Comparison of ENCODE assay signal across 8 cellular contexts in the genomic region with DNA sequence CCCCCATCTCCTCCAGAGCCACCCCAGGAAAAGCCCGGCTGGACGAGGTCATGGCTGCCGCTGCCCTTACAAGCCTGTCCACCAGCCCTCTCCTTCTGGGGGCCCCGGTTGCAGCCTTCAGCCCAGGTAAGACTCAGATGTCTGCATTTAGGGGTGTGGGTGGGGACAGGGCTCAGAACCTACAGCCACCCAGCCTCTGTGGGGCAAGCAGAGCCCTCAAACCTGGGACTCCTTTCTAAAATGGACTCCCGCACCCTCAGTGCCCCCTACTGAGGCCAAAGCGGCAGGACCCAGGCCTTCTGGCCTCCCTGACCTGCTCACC. TPM values are rescaled to one million over a fixed set of nuclear protein-coding genes. Genes with fewer than 3 reads are reported as not detected.
DNase-seq lines count a peak whose midpoint lies in the region; ATAC-seq and TF ChIP-seq lines count a peak whose summit lies in the region.

No MANE protein-coding gene starts in this region.

- H3K27ac Mint-ChIP-seq in mesothelial cell of epicardium, result peak overlapping the region; percentile 21

- H3K79me2 ChIP-seq in mammary epithelial cell (ENCODE audit: insufficient read depth, low read length), result peaks cover 11% of the 10 kb centered on the region

- no TSS peak for BruUV-seq in mammary epithelial cell (replicated peaks; lab: Mats Ljungman, UMichigan)

- H2AFZ ChIP-seq in mammary epithelial cell (ENCODE audit: low read depth, low read length), result peak overlapping the region; percentile 80

- in situ Hi-C loops in mammary epithelial cell (cut with MboI; ENCODE audit: low sequenced_read_pairs in 2 of 2), result no loop called here

- no peak overlapping the region for H3K9ac ChIP-seq in mammary epithelial cell (ENCODE audit: insufficient read depth, low read length)

- TF ChIP-seq POLR2A in vagina (IDR thresholded peaks at IDR 0.05), result no peak

- intact Hi-C loops in heart right ventricle (cut with DNase I) (no loop called here), left ventricle myocardium superior (cut with micrococcal nuclease) (no loop called here), mammary epithelial cell (cut with micrococcal nuclease) (loop anchor here (2.0 kb wide), 1 partner anchor 35 kb away; the partner anchor contains the start of gene ARFRP1), vagina (cut with DNase I) (no loop called here)

- peaks cover 31 to 52% (median 38%) of the 10 kb centered on the region in 9 donors for H3K4me1 ChIP-seq in heart right ventricle
- H3K4me1 ChIP-seq in mammary epithelial cell (ENCODE audit: insufficient read depth, low read length), result peaks cover 34% of the 10 kb centered on the region
- peaks cover 46% of the 10 kb centered on the region for H3K4me1 ChIP-seq in vagina

- no peaks in the 10 kb centered on the region for H3K4me1 Mint-ChIP-seq in mesothelial cell of epicardium

- no peaks in the 10 kb centered on the region for H4K20me1 ChIP-seq in mammary epithelial cell (ENCODE audit: insufficient read depth, low read length)

- H3K27ac ChIP-seq in heart right ventricle, result peak overlapping the region in 9 of 10 donors; percentile 84 to 96 (median 92)
- H3K27ac ChIP-seq in mammary epithelial cell (ENCODE audit: insufficient read depth, low read depth, low read length), result no peak overlapping the region
- peak overlapping the region; percentile 84 for H3K27ac ChIP-seq in vagina

- peak overlapping the region; percentile 98 for H3K4me2 ChIP-seq in mammary epithelial cell (ENCODE audit: insufficient read depth, low read depth, low read length)

- CTCF ChIA-PET in mammary epithelial cell (lab: Charles Lee; ENCODE audit: low non-redundant PET), result interaction anchor here (0.5 to 0.9 kb wide), 2 partner anchors 100 to 232 kb away, joined by 3 to 10 read pairs; no protein-coding TSS in a partner anchor

- H3K9me3 ChIP-seq in heart right ventricle (no peaks in the 10 kb centered on the region), mammary epithelial cell (replicated peaks; ENCODE audit: insufficient read depth, low read length) (no peaks in the 10 kb centered on the region), vagina (no peaks in the 10 kb centered on the region)

- TF ChIP-seq CTCF in heart right ventricle (IDR thresholded peaks at IDR 0.05) (no peak), mammary epithelial cell (conservative IDR thresholded peaks at IDR 0.05 in 1 of 2, IDR thresholded peaks at IDR 0.05 in 1 of 2; ENCODE audit: extremely low read depth in 1 of 2, insufficient read depth in 1 of 2, low read depth in 1 of 2, low read length in 2 of 2) (no peak), mesothelial cell of epicardium (IDR thresholded peaks at IDR 0.05; ENCODE audit: unreplicated experiment) (no peak), vagina (IDR thresholded peaks at IDR 0.05) (no peak)

- H3K36me3 ChIP-seq in heart right ventricle (peaks cover 0 to 58% (median 20%) of the 10 kb centered on the region in 9 donors), mammary epithelial cell (ENCODE audit: insufficient read depth, low read length) (peaks cover 3% of the 10 kb centered on the region), vagina (peaks cover 0 to 19% of the 10 kb centered on the region in 2 donors)

- H3K4me3 Mint-ChIP-seq in mesothelial cell of epicardium, result peak overlapping the region; percentile 70

- H3K36me3 Mint-ChIP-seq in mesothelial cell of epicardium, result peaks cover 2% of the 10 kb centered on the region

- H3K9me3 Mint-ChIP-seq in mesothelial cell of epicardium, result no peaks in the 10 kb centered on the region

- dilution Hi-C loops in mammary epithelial cell (cut with HindIII; ENCODE audit: low sequenced_read_pairs), result loop anchor here (5.0 kb wide), 1 partner anchor 39 kb away; no protein-coding TSS in a partner anchor

- 18 to 33% methylated on average over 6 of the region's 6 CpGs for WGBS in heart right ventricle, 2 donors
- WGBS in mammary epithelial cell (ENCODE audit: low coverage, missing lambda C conversion rate), result 0% methylated on average over 2 of the region's 6 CpGs

- H3K27me3 Mint-ChIP-seq in mesothelial cell of epicardium (ENCODE audit: low read depth), result peaks cover under 1% of the 10 kb centered on the region

- DNase-seq in heart right ventricle (no peak), left ventricle myocardium superior (no peak), mammary epithelial cell (no peak), mesothelial cell of epicardium (ENCODE audit: low spot score in 2 of 2, unreplicated experiment in 2 of 2) (no peak), vagina (ENCODE audit: extremely low spot score in 2 of 2) (no peak), NCI-H2227 (lab: John Stamatoyannopoulos, UW; ENCODE audit: unreplicated experiment) (no peak), germinal center (ENCODE audit: low spot score) (no peak), mucosa of gallbladder (ENCODE audit: low spot score) (no peak)

- H3K4me3 ChIP-seq in heart right ventricle (peak overlapping the region in 9 of 10 donors; percentile 60 to 86 (median 71)), mammary epithelial cell (replicated peaks in 1 of 3; ENCODE audit: insufficient read depth in 1 of 3, low read depth in 2 of 3, low read length in 3 of 3) (peak overlapping the region; percentile 60 to 75 (median 64)), vagina (peak overlapping the region; percentile 54 to 85)

- H3K27me3 ChIP-seq in heart right ventricle (peaks cover 0 to 18% (median 0%) of the 10 kb centered on the region in 7 donors), mammary epithelial cell (ENCODE audit: insufficient read depth, low read length) (no peaks in the 10 kb centered on the region), vagina (no peaks in the 10 kb centered on the region)

- ATAC-seq in heart right ventricle, result no peak
- ATAC-seq in left ventricle myocardium superior, result no peak

RNA-seq across cellular contexts. Expression of gene SLC2A4RG, which starts 1.7 kb away (rescaled TPM):
- 10 to 100 TPM; 64.4 to 85.3 (median 76.8) TPM for total RNA-seq in heart right ventricle
- 100 to 1,000 TPM in 1 of 2 donors, 10 to 100 TPM in 1; 36.3 to 114 TPM for polyA plus RNA-seq in heart right ventricle
- 104 TPM for total RNA-seq in left ventricle myocardium superior
- total RNA-seq in mammary epithelial cell, result 100 to 1,000 TPM in 1 of 2 donors, 10 to 100 TPM in 1; 35.8 to 101 TPM
- 35.8 TPM for polyA plus RNA-seq in mammary epithelial cell
- 15.7 TPM for polyA minus RNA-seq in mammary epithelial cell
- total RNA-seq in mesothelial cell of epicardium, result 114 to 122 TPM (median 122 TPM) in 3 replicates
- total RNA-seq in vagina, result 33.1 TPM
- total RNA-seq in mucosa of gallbladder, result 93.6 TPM

RNA-seq across cellular contexts. Expression of gene LIME1, which starts 4.9 kb away (rescaled TPM):
- 1 to 10 TPM in 9 of 10 donors, under 1 TPM in 1; 0.79 to 4.1 (median 2.7) TPM for total RNA-seq in heart right ventricle
- polyA plus RNA-seq in heart right ventricle, result 10 to 100 TPM in 1 of 2 donors, 1 to 10 TPM in 1; 4.9 to 15.7 TPM
- 2.7 TPM for total RNA-seq in left ventricle myocardium superior
- 1 to 10 TPM; 2.7 to 8.1 TPM for total RNA-seq in mammary epithelial cell
- 2.0 TPM for polyA plus RNA-seq in mammary epithelial cell
- not detected for polyA minus RNA-seq in mammary epithelial cell
- 13.8 to 18.4 TPM (median 16.5 TPM) in 3 replicates for total RNA-seq in mesothelial cell of epicardium
- total RNA-seq in vagina, result 32.4 TPM
- total RNA-seq in mucosa of gallbladder, result 14.8 TPM

RNA-seq across cellular contexts. Expression of gene ZGPAT, which starts 33.5 kb away (rescaled TPM):
- 10 to 100 TPM; 11.8 to 21.7 (median 14.7) TPM for total RNA-seq in heart right ventricle
- polyA plus RNA-seq in heart right ventricle, result 10 to 100 TPM; 26.5 to 44.7 TPM
- 16.2 TPM for total RNA-seq in left ventricle myocardium superior
- 10 to 100 TPM; 11.8 to 20.9 TPM for total RNA-seq in mammary epithelial cell
- polyA plus RNA-seq in mammary epithelial cell, result 13.2 TPM
- 6.8 TPM for polyA minus RNA-seq in mammary epithelial cell
- total RNA-seq in mesothelial cell of epicardium, result 31.3 to 36.6 TPM (median 34.6 TPM) in 3 replicates
- total RNA-seq in vagina, result 30.4 TPM
- 34.7 TPM for total RNA-seq in mucosa of gallbladder

RNA-seq across cellular contexts. Expression of gene ARFRP1, which starts 33.5 kb away (rescaled TPM):
- 10 to 100 TPM; 34.9 to 51.6 (median 38.8) TPM for total RNA-seq in heart right ventricle
- polyA plus RNA-seq in heart right ventricle, result 10 to 100 TPM; 43.2 to 59.1 TPM
- total RNA-seq in left ventricle myocardium superior, result 46.5 TPM
- total RNA-seq in mammary epithelial cell, result 10 to 100 TPM; 28.8 to 61.1 TPM
- 35.9 TPM for polyA plus RNA-seq in mammary epithelial cell
- 31.2 TPM for polyA minus RNA-seq in mammary epithelial cell
- total RNA-seq in mesothelial cell of epicardium, result 45.3 to 47.2 TPM (median 46.1 TPM) in 3 replicates
- total RNA-seq in vagina, result 30.9 TPM
- total RNA-seq in mucosa of gallbladder, result 52.2 TPM

RNA-seq across cellular contexts. Expression of gene TNFRSF6B, which starts 44.9 kb away (rescaled TPM):
- total RNA-seq in heart right ventricle, result 1 to 10 TPM in 4 of 10 donors, under 1 TPM in 6; 0.26 to 5.1 (median 0.57) TPM
- polyA plus RNA-seq in heart right ventricle, result 10 to 100 TPM; 11.7 to 12.5 TPM
- 0.64 TPM for total RNA-seq in left ventricle myocardium superior
- 10 to 100 TPM in 1 of 2 donors, 1 to 10 TPM in 1; 8.3 to 76.5 TPM for total RNA-seq in mammary epithelial cell
- 461 TPM for polyA plus RNA-seq in mammary epithelial cell
- polyA minus RNA-seq in mammary epithelial cell, result 35.7 TPM
- total RNA-seq in mesothelial cell of epicardium, result 1.6 TPM in 1 of 3 replicates, not detected in the others
- 16.7 TPM for total RNA-seq in vagina
- total RNA-seq in mucosa of gallbladder, result 3.2 TPM
